Comparison of ENCODE assay signal across 31 cellular contexts in the genomic region with DNA sequence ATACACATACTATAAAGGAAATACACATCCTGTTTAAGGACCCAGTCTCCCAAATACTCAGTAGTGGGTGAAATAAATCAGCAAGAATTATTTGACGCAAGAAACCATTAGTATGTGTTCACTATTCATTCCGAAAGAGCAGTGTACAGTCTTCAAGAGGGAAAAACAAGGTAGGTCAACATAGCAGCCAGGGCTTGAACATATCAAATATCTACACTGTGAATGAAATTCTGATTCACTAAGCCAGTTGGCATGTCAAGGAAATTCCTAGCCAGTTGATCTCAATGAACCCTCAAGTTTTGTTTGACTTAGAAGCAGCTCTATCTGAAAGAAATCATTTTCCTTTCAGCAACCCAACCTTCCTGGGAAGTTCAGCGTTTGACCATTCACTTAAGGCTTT.
"Had no signal": no experiment of that assay in that cellular context is flagged by ENCODE, and none has a peak within 500 bp of the region (broad histone marks: within the 10 kb centered on the region; RNA-seq: fewer than 3 reads in every experiment).

No MANE protein-coding gene starts in this region.

- FAIRE-seq: endometrium, endothelial cell of umbilical vein, TTC549 had no signal

- H3K36me3 ChIP-seq: adrenal gland, brain microvascular endothelial cell, colonic mucosa, esophagus squamous epithelium, gastroesophageal sphincter, heart right ventricle had no signal

- H3K27ac ChIP-seq: adrenal gland, brain microvascular endothelial cell, colonic mucosa, epithelial cell of prostate, esophagus squamous epithelium, gastroesophageal sphincter, heart right ventricle, VCaP had no signal

- H3K27me3 ChIP-seq: adrenal gland, brain microvascular endothelial cell, colonic mucosa, esophagus squamous epithelium, gastroesophageal sphincter, heart right ventricle had no signal

- H3K4me1 ChIP-seq: adrenal gland, colonic mucosa, esophagus squamous epithelium, gastroesophageal sphincter, heart right ventricle had no signal

- DNase-seq: activated CD4-positive, alpha-beta T cell treated with anti-CD3 and anti-CD28 coated beads for 1 hour; activated CD4-positive, alpha-beta T cell treated with anti-CD3 and anti-CD28 coated beads for 48 hours; activated CD4-positive, alpha-beta T cell treated with anti-CD3 and anti-CD28 coated beads, Interleukin-2, amount 50 U/mL, for 1 hour; activated CD4-positive, alpha-beta T cell treated with anti-CD3 and anti-CD28 coated beads, Interleukin-2, amount 50 U/mL, for 48 hours; activated CD8-positive, alpha-beta memory T cell treated with anti-CD3 and anti-CD28 coated beads, Interleukin-2, amount 10 ng/mL, durations not matched to agents 7 days and 5 days; activated CD8-positive, alpha-beta memory T cell treated with anti-CD3 and anti-CD28 coated beads, Interleukin-2, amount 50 U/mL, for 4 hours; activated CD8-positive, alpha-beta T cell treated with anti-CD3 and anti-CD28 coated beads for 36 hours; activated effector memory CD4-positive, alpha-beta T cell treated with anti-CD3 and anti-CD28 coated beads, Interleukin-2, amount 50 U/mL, for 16 hours; activated naive CD4-positive, alpha-beta T cell treated with anti-CD3 and anti-CD28 coated beads for 36 hours; activated naive CD8-positive, alpha-beta T cell treated with anti-CD3 and anti-CD28 coated beads for 36 hours; activated naive CD8-positive, alpha-beta T cell treated with anti-CD3 and anti-CD28 coated beads, Interleukin-2, amount 50 U/mL, for 24 hours; activated T-cell treated with anti-CD3 and anti-CD28 coated beads, Interleukin-2, amount 50 U/mL, for 1 hour; activated T-cell treated with anti-CD3 and anti-CD28 coated beads, Interleukin-2, amount 50 U/mL, for 48 hours; adrenal gland; amygdala; aorta; brain microvascular endothelial cell; caudate nucleus; colonic mucosa; effector CD8-positive, alpha-beta T cell; esophagus squamous epithelium; foreskin melanocyte; heart right ventricle; T-helper 2 cell had no signal

- H3K9me3 ChIP-seq: adrenal gland, colonic mucosa, esophagus squamous epithelium, gastroesophageal sphincter, heart right ventricle had no signal

- H3K4me3 ChIP-seq: adrenal gland, colonic mucosa, esophagus squamous epithelium, gastroesophageal sphincter, heart right ventricle had no signal

- ATAC-seq: activated CD8-positive, alpha-beta memory T cell treated with anti-CD3 and anti-CD28 coated beads, Interleukin-2, amount 10 ng/mL, durations not matched to agents 7 days and 5 days; activated CD8-positive, alpha-beta T cell treated with anti-CD3 and anti-CD28 coated beads for 36 hours; activated naive CD8-positive, alpha-beta T cell treated with anti-CD3 and anti-CD28 coated beads, Interleukin-2, amount 50 U/mL, for 24 hours; gastroesophageal sphincter; heart right ventricle; WTC11 had no signal
